Comparison of ENCODE assay signal across 29 cellular contexts in genomic region chr5:116404001-116404400, GRCh38.
A peak's percentile ranks its signal among the peaks of the same experiment; 100 is the strongest.
DNase-seq lines count a peak whose midpoint lies in the region; ATAC-seq and TF ChIP-seq lines count a peak whose summit lies in the region.
"Had no signal": no experiment of that assay in that cellular context is flagged by ENCODE, and none has a peak within 500 bp of the region (broad histone marks: within the 10 kb centered on the region; RNA-seq: fewer than 3 reads in every experiment).

No MANE protein-coding gene starts in this region.

- H3K9me3 Mint-ChIP-seq in activated naive CD8-positive, alpha-beta T cell treated with anti-CD3 and anti-CD28 coated beads, Interleukin-2, amount 50 U/mL, for 24 hours, result no peaks in the 10 kb centered on the region
- H3K9me3 Mint-ChIP-seq: activated CD8-positive, alpha-beta T cell treated with anti-CD3 and anti-CD28 coated beads for 36 hours; central memory CD8-positive, alpha-beta T cell; H9; IgD-negative memory B cell; type B pancreatic cell had no signal

- H3K4me3 Mint-ChIP-seq in activated naive CD8-positive, alpha-beta T cell treated with anti-CD3 and anti-CD28 coated beads, Interleukin-2, amount 50 U/mL, for 24 hours, result no peak overlapping the region
- H3K4me3 Mint-ChIP-seq: activated CD8-positive, alpha-beta T cell treated with anti-CD3 and anti-CD28 coated beads for 36 hours; activated naive CD8-positive, alpha-beta T cell; central memory CD8-positive, alpha-beta T cell; H9; IgD-negative memory B cell; type B pancreatic cell had no signal

- H3K36me3 ChIP-seq in suprapubic skin (no peaks in the 10 kb centered on the region), mucosa of descending colon (ENCODE audit: low read depth) (no peaks in the 10 kb centered on the region)
- H3K36me3 ChIP-seq: ascending aorta, BLaER1, Peyer's patch, SJSA1 had no signal

- H3K4me1 Mint-ChIP-seq in activated naive CD8-positive, alpha-beta T cell treated with anti-CD3 and anti-CD28 coated beads, Interleukin-2, amount 50 U/mL, for 24 hours, result no peaks in the 10 kb centered on the region
- H3K4me1 Mint-ChIP-seq: central memory CD8-positive, alpha-beta T cell; IgD-negative memory B cell had no signal

- peak; percentile 4 for DNase-seq in LHCN-M2 (ENCODE audit: low read depth)
- DNase-seq in choroid plexus epithelial cell (ENCODE audit: low read depth), result no peak
- DNase-seq in left cardiac atrium, result no peak
- DNase-seq in pons (ENCODE audit: low spot score), result peak; percentile 74
- no peak for DNase-seq in stimulated activated CD4-positive, alpha-beta T cell treated with anti-CD3 and anti-CD28 coated beads, Interleukin-2, amount 100 ng/mL, for 48 hours
- DNase-seq in activated naive CD8-positive, alpha-beta T cell treated with anti-CD3 and anti-CD28 coated beads, Interleukin-2, amount 50 U/mL, for 24 hours, result no peak
- DNase-seq in suprapubic skin (ENCODE audit: low spot score in 2 of 2), result no peak
- DNase-seq in mucosa of descending colon, result no peak
- DNase-seq: activated CD4-positive, alpha-beta T cell treated with anti-CD3 and anti-CD28 coated beads for 1 hour; activated CD8-positive, alpha-beta T cell treated with anti-CD3 and anti-CD28 coated beads for 36 hours; activated effector memory CD4-positive, alpha-beta T cell treated with Interleukin-2 at 50 U/mL for 16 hours; DMS79; GF-D8; H9; kidney glomerular epithelial cell; mesenchymal stem cell; NCI-H1048; NCI-H187 treated with DMSO at 0.1 percent for 48 hours; NCI-H526 treated with DMSO at 0.1 percent for 48 hours; Peyer's patch; psoas muscle had no signal

- WGBS in suprapubic skin, result 63% methylated on average over 2 of the region's 2 CpGs

- intact Hi-C loops in left cardiac atrium (cut with DNase I), result no loop called here
- intact Hi-C loops in mucosa of descending colon (cut with DNase I, micrococcal nuclease), result no loop called here

- ATAC-seq in left cardiac atrium (peak; percentile 19 to 75), mucosa of descending colon (no peak)
- ATAC-seq in activated naive CD8-positive, alpha-beta T cell treated with anti-CD3 and anti-CD28 coated beads, Interleukin-2, amount 50 U/mL, for 24 hours, result no peak
- ATAC-seq: activated CD8-positive, alpha-beta T cell treated with anti-CD3 and anti-CD28 coated beads for 36 hours had no signal

- H3K36me3 Mint-ChIP-seq in activated naive CD8-positive, alpha-beta T cell treated with anti-CD3 and anti-CD28 coated beads, Interleukin-2, amount 50 U/mL, for 24 hours (ENCODE audit: low read depth), result peaks cover 15% of the 10 kb centered on the region
- H3K36me3 Mint-ChIP-seq: type B pancreatic cell had no signal

- H3K27ac ChIP-seq in suprapubic skin, result no peak overlapping the region
- H3K27ac ChIP-seq: ascending aorta, BLaER1, Peyer's patch, psoas muscle, SJSA1, skin epidermis had no signal

- H3K4me1 ChIP-seq in suprapubic skin (no peaks in the 10 kb centered on the region), mucosa of descending colon (ENCODE audit: low read depth) (no peaks in the 10 kb centered on the region)
- H3K4me1 ChIP-seq: ascending aorta, BLaER1, Peyer's patch, SJSA1 had no signal

- no peak overlapping the region for H3K4me3 ChIP-seq in choroid plexus epithelial cell (ENCODE audit: low read depth, low read length)
- H3K4me3 ChIP-seq in suprapubic skin, result no peak overlapping the region
- no peak overlapping the region for H3K4me3 ChIP-seq in mucosa of descending colon
- H3K4me3 ChIP-seq: ascending aorta, BLaER1, Peyer's patch, psoas muscle, SJSA1, skin epidermis had no signal

- H3K9me3 ChIP-seq in suprapubic skin (no peaks in the 10 kb centered on the region), mucosa of descending colon (no peaks in the 10 kb centered on the region)
- H3K9me3 ChIP-seq: ascending aorta, BLaER1, Peyer's patch, psoas muscle, SJSA1 had no signal

- TF ChIP-seq CTCF in choroid plexus epithelial cell (conservative IDR thresholded peaks at IDR 0.05; ENCODE audit: low read depth, low read length) (peak; percentile 2), suprapubic skin (IDR thresholded peaks at IDR 0.05) (no peak), mucosa of descending colon (IDR thresholded peaks at IDR 0.05) (no peak)

- H3K27me3 ChIP-seq in suprapubic skin, result no peaks in the 10 kb centered on the region
- H3K27me3 ChIP-seq: ascending aorta, BLaER1, Peyer's patch, SJSA1 had no signal

- TF ChIP-seq EP300 in suprapubic skin (IDR thresholded peaks at IDR 0.05), result no peak

- no peak for TF ChIP-seq POLR2A in suprapubic skin (IDR thresholded peaks at IDR 0.05)

- H3K27ac Mint-ChIP-seq in activated naive CD8-positive, alpha-beta T cell treated with anti-CD3 and anti-CD28 coated beads, Interleukin-2, amount 50 U/mL, for 24 hours, result no peak overlapping the region
- H3K27ac Mint-ChIP-seq: activated CD8-positive, alpha-beta T cell treated with anti-CD3 and anti-CD28 coated beads for 36 hours; activated naive CD8-positive, alpha-beta T cell; IgD-negative memory B cell; type B pancreatic cell had no signal

- H3K27me3 Mint-ChIP-seq in activated naive CD8-positive, alpha-beta T cell treated with anti-CD3 and anti-CD28 coated beads, Interleukin-2, amount 50 U/mL, for 24 hours, result no peaks in the 10 kb centered on the region
- H3K27me3 Mint-ChIP-seq: activated CD8-positive, alpha-beta T cell treated with anti-CD3 and anti-CD28 coated beads for 36 hours; activated naive CD8-positive, alpha-beta T cell; central memory CD8-positive, alpha-beta T cell; IgD-negative memory B cell; type B pancreatic cell had no signal

Comparison
In these comparisons a context has a peak if more than half of its experiments do, and no peak if none do; other contexts are left out.
1. DNase-seq: peak in LHCN-M2 (single experiment) and pons (single experiment); none in choroid plexus epithelial cell (single experiment), left cardiac atrium (single experiment), stimulated activated CD4-positive, alpha-beta T cell treated with anti-CD3 and anti-CD28 coated beads, Interleukin-2, amount 100 ng/mL, for 48 hours (0 of 2), activated naive CD8-positive, alpha-beta T cell treated with anti-CD3 and anti-CD28 coated beads, Interleukin-2, amount 50 U/mL, for 24 hours (single experiment), suprapubic skin (0 of 2) and mucosa of descending colon (0 of 3).
2. ATAC-seq: peak in left cardiac atrium (2 of 2); none in activated naive CD8-positive, alpha-beta T cell treated with anti-CD3 and anti-CD28 coated beads, Interleukin-2, amount 50 U/mL, for 24 hours (single experiment) and mucosa of descending colon (single experiment).